2 cellular contexts compared by ENCODE assay signal in the genomic region with DNA sequence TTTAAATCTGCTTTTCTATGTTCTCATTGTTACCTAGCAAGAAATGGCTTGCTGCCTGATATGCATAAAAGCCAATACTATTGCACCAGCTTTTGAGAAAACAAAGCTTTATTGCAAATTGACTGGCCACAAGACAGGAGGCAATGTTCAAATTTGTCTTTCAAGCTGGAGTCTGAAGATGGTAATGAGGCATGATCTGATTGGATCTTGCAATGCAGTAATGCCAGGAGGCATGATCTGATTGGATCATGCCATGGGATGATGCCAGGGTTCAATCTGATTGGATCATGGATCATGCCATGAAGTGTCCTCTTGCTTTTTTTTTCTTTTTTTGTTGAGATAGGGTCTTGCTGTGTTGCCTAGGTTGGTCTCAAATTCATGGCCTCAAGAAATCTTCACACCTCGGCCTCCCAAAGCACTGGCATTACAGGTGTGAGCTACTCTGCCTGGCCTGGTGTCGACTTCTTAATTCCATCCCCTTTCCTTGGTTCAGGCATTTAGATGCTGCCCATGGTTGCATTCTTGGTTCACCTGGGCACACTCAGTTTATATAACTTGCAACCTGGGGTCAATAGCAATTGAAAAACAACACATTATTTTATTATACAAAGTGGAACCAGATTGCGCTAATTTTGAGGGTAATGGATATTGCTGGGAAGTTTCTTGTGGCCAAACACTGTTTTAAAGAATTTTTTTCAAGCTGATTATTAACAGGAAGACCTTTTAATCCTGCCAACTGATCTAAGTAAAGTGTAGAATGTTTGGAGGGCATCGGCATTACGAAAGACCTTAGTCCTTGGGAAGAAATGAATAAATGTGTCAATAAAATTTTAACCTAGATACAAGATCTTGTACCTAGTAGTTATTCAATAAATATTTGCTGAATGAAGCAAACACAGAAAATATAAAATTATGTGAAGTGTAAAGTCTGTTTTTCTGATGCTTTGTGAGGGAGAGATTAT.
TF ChIP-seq lines count a peak whose summit lies in the region.

No MANE protein-coding gene starts in this region.

TF ChIP-seq in K562, 482 proteins besides CTCF, POLR2A, EP300 and RAD21:
- TF ChIP-seq, protein P1, sequence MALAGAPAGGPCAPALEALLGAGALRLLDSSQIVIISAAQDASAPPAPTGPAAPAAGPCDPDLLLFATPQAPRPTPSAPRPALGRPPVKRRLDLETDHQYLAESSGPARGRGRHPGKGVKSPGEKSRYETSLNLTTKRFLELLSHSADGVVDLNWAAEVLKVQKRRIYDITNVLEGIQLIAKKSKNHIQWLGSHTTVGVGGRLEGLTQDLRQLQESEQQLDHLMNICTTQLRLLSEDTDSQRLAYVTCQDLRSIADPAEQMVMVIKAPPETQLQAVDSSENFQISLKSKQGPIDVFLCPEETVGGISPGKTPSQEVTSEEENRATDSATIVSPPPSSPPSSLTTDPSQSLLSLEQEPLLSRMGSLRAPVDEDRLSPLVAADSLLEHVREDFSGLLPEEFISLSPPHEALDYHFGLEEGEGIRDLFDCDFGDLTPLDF (CRISPR knock-in tag; IDR thresholded peaks at IDR 0.05) = no peak
- TF ChIP-seq, protein P2, sequence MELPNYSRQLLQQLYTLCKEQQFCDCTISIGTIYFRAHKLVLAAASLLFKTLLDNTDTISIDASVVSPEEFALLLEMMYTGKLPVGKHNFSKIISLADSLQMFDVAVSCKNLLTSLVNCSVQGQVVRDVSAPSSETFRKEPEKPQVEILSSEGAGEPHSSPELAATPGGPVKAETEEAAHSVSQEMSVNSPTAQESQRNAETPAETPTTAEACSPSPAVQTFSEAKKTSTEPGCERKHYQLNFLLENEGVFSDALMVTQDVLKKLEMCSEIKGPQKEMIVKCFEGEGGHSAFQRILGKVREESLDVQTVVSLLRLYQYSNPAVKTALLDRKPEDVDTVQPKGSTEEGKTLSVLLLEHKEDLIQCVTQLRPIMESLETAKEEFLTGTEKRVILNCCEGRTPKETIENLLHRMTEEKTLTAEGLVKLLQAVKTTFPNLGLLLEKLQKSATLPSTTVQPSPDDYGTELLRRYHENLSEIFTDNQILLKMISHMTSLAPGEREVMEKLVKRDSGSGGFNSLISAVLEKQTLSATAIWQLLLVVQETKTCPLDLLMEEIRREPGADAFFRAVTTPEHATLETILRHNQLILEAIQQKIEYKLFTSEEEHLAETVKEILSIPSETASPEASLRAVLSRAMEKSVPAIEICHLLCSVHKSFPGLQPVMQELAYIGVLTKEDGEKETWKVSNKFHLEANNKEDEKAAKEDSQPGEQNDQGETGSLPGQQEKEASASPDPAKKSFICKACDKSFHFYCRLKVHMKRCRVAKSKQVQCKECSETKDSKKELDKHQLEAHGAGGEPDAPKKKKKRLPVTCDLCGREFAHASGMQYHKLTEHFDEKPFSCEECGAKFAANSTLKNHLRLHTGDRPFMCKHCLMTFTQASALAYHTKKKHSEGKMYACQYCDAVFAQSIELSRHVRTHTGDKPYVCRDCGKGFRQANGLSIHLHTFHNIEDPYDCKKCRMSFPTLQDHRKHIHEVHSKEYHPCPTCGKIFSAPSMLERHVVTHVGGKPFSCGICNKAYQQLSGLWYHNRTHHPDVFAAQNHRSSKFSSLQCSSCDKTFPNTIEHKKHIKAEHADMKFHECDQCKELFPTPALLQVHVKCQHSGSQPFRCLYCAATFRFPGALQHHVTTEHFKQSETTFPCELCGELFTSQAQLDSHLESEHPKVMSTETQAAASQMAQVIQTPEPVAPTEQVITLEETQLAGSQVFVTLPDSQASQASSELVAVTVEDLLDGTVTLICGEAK (IDR thresholded peaks at IDR 0.05) = peak; percentile 72
- TF ChIP-seq, protein P2 (CRISPR knock-in tag; IDR thresholded peaks at IDR 0.05) = no peak
- TF ChIP-seq ZNF778 (CRISPR knock-in tag; IDR thresholded peaks at IDR 0.05) = no peak

TF ChIP-seq in HepG2, 621 proteins besides CTCF, POLR2A, EP300 and RAD21:
- TF ChIP-seq, protein P3, sequence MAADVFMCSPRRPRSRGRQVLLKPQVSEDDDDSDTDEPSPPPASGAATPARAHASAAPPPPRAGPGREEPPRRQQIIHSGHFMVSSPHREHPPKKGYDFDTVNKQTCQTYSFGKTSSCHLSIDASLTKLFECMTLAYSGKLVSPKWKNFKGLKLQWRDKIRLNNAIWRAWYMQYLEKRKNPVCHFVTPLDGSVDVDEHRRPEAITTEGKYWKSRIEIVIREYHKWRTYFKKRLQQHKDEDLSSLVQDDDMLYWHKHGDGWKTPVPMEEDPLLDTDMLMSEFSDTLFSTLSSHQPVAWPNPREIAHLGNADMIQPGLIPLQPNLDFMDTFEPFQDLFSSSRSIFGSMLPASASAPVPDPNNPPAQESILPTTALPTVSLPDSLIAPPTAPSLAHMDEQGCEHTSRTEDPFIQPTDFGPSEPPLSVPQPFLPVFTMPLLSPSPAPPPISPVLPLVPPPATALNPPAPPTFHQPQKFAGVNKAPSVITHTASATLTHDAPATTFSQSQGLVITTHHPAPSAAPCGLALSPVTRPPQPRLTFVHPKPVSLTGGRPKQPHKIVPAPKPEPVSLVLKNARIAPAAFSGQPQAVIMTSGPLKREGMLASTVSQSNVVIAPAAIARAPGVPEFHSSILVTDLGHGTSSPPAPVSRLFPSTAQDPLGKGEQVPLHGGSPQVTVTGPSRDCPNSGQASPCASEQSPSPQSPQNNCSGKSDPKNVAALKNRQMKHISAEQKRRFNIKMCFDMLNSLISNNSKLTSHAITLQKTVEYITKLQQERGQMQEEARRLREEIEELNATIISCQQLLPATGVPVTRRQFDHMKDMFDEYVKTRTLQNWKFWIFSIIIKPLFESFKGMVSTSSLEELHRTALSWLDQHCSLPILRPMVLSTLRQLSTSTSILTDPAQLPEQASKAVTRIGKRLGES (CRISPR knock-in tag; IDR thresholded peaks at IDR 0.05; ENCODE audit: borderline replicate concordance) = no peak
- 0 out of 2 replicates have a peak, but pooled peaks have one; percentile 17 for TF ChIP-seq NFYC (CRISPR knock-in tag; IDR thresholded peaks at IDR 0.05)
